ENCODE assay signal across 15 cellular contexts in genomic region chrX:63428348-63428747, GRCh38.
"Had no signal": no experiment of that assay in that cellular context is flagged by ENCODE, and none has a peak within 500 bp of the region (broad histone marks: within the 10 kb centered on the region; RNA-seq: fewer than 3 reads in every experiment).

No MANE protein-coding gene starts in this region.

- H3K4me3 ChIP-seq: colonic mucosa, gastroesophageal sphincter, heart right ventricle, left ventricle myocardium inferior, thyroid gland had no signal

- H3K9me3 ChIP-seq: colonic mucosa, gastroesophageal sphincter, heart right ventricle, left ventricle myocardium inferior, neutrophil, thyroid gland had no signal

- H2AFZ ChIP-seq: parathyroid adenoma had no signal

- H3K27ac ChIP-seq: colonic mucosa, gastroesophageal sphincter, heart right ventricle, left ventricle myocardium inferior, neutrophil, parathyroid adenoma, thyroid gland had no signal

- H3K36me3 ChIP-seq: colonic mucosa, left ventricle myocardium inferior, neutrophil, thyroid gland had no signal

- H3K27me3 Mint-ChIP-seq: activated naive CD4-positive, alpha-beta T cell treated with anti-CD3 and anti-CD28 coated beads, Interleukin-2, amount 10 ng/mL, durations not matched to agents 7 days and 5 days; memory B cell; stimulated activated naive B cell treated with anti-CD40 and anti-IgM and Interleukin-4, amounts not matched to agents 10 μg/mL and 1 μg/mL and 100 μg/mL, for 72 hours had no signal

- H3K27me3 ChIP-seq: colonic mucosa, gastroesophageal sphincter, neutrophil, thyroid gland had no signal

- H3K9ac ChIP-seq: parathyroid adenoma had no signal

- H3K9me3 Mint-ChIP-seq: memory B cell, natural killer cell had no signal

- ATAC-seq: gastroesophageal sphincter; heart right ventricle; natural killer cell; stimulated activated naive B cell treated with anti-CD40 and anti-IgM and Interleukin-4, amounts not matched to agents 10 μg/mL and 1 μg/mL and 100 μg/mL, for 72 hours had no signal

- H3K27ac Mint-ChIP-seq: activated naive CD4-positive, alpha-beta T cell treated with anti-CD3 and anti-CD28 coated beads, Interleukin-2, amount 10 ng/mL, durations not matched to agents 7 days and 5 days; memory B cell; natural killer cell; stimulated activated naive B cell treated with anti-CD40 and anti-IgM and Interleukin-4, amounts not matched to agents 10 μg/mL and 1 μg/mL and 100 μg/mL, for 72 hours had no signal

- DNase-seq: activated CD4-positive, alpha-beta T cell treated with anti-CD3 and anti-CD28 coated beads, Interleukin-2, amount 50 U/mL, for 1 hour; activated naive CD4-positive, alpha-beta T cell treated with anti-CD3 and anti-CD28 coated beads, Interleukin-2, amount 10 ng/mL, durations not matched to agents 7 days and 5 days; caudate nucleus; colonic mucosa; heart right ventricle; islet precursor cell; left ventricle myocardium inferior; natural killer cell; stimulated activated CD4-positive, alpha-beta T cell treated with anti-CD3 and anti-CD28 coated beads, Interleukin-2, amount 100 ng/mL, for 48 hours; stimulated activated naive B cell treated with anti-CD40 and anti-IgM and Interleukin-4, amounts not matched to agents 10 μg/mL and 1 μg/mL and 100 μg/mL, for 72 hours; thyroid gland had no signal

- H3K79me2 ChIP-seq: parathyroid adenoma had no signal

- H3K4me1 ChIP-seq: colonic mucosa, gastroesophageal sphincter, heart right ventricle, left ventricle myocardium inferior, parathyroid adenoma, thyroid gland had no signal

- H3K4me1 Mint-ChIP-seq: activated naive CD4-positive, alpha-beta T cell treated with anti-CD3 and anti-CD28 coated beads, Interleukin-2, amount 10 ng/mL, durations not matched to agents 7 days and 5 days; memory B cell; stimulated activated naive B cell treated with anti-CD40 and anti-IgM and Interleukin-4, amounts not matched to agents 10 μg/mL and 1 μg/mL and 100 μg/mL, for 72 hours had no signal

- H3K4me3 Mint-ChIP-seq: activated naive CD4-positive, alpha-beta T cell treated with anti-CD3 and anti-CD28 coated beads, Interleukin-2, amount 10 ng/mL, durations not matched to agents 7 days and 5 days; memory B cell; natural killer cell; stimulated activated naive B cell treated with anti-CD40 and anti-IgM and Interleukin-4, amounts not matched to agents 10 μg/mL and 1 μg/mL and 100 μg/mL, for 72 hours had no signal

- H3K36me3 Mint-ChIP-seq: natural killer cell had no signal
